Comparison of ENCODE assay signal across 8 cellular contexts in genomic region chr19:13163609-13164364, GRCh38. TPM values are rescaled to one million over a fixed set of nuclear protein-coding genes. Genes with fewer than 3 reads are reported as not detected.
DNase-seq lines count a peak whose midpoint lies in the region; ATAC-seq and TF ChIP-seq lines count a peak whose summit lies in the region.

No MANE protein-coding gene starts in this region.

- H3K27ac ChIP-seq in CD8-positive, alpha-beta memory T cell (ENCODE audit: low read depth, low read length): peak overlapping the region; percentile 92
- H3K27ac ChIP-seq in HUES64 (ENCODE audit: low read depth, low read length) (peak overlapping the region; percentile 98), gastrocnemius medialis (peak overlapping the region; percentile 80 to 89 (median 88))

- H3K9me3 ChIP-seq in CD8-positive, alpha-beta memory T cell (ENCODE audit: low read length): no peaks in the 10 kb centered on the region
- H3K9me3 ChIP-seq in HUES64 (ENCODE audit: insufficient read depth, low read depth, low read length) (no peaks in the 10 kb centered on the region), iPS-18c (ENCODE audit: control insufficient read depth, insufficient read depth, low read length) (no peaks in the 10 kb centered on the region), gastrocnemius medialis (no peaks in the 10 kb centered on the region)

- ATAC-seq in gastrocnemius medialis (peak; percentile 25 to 37), HG03196 (IDR thresholded peaks at IDR 0.05; ENCODE audit: unreplicated experiment) (no peak), GM18870 (IDR thresholded peaks at IDR 0.05; ENCODE audit: unreplicated experiment) (no peak)

- WGBS in HUES64: 2% methylated on average over 20 of the region's 20 CpGs

- intact Hi-C loops in MCF 10A (cut with micrococcal nuclease) (loop anchor here (1.0 to 5.0 kb wide), 2 partner anchors 8 to 1364 kb away; partner anchors contain the start of gene TECR), gastrocnemius medialis (cut with DNase I; ENCODE audit: low total_unique reads) (loop anchor here (1.0 kb wide), 1 partner anchor 45 kb away; the partner anchor contains the start of gene NACC1)

- no TSS peak for BruUV-seq in MCF 10A (replicated peaks; lab: Mats Ljungman, UMichigan)

- no peak for TF ChIP-seq POLR2A in gastrocnemius medialis (IDR thresholded peaks at IDR 0.05)

- H3K27me3 ChIP-seq in CD8-positive, alpha-beta memory T cell (ENCODE audit: insufficient read depth, low read length, poor library complexity, severe bottlenecking): no peaks in the 10 kb centered on the region
- no peaks in the 10 kb centered on the region for H3K27me3 ChIP-seq in HUES64 (ENCODE audit: insufficient read depth, low read length)
- H3K27me3 ChIP-seq in gastrocnemius medialis: no peaks in the 10 kb centered on the region

- peaks cover 0 to 2% (median 2%) of the 10 kb centered on the region in 3 donors for H3K36me3 Mint-ChIP-seq in CD8-positive, alpha-beta memory T cell
- H3K36me3 Mint-ChIP-seq in MCF 10A (ENCODE audit: insufficient read depth, unreplicated experiment): no peaks in the 10 kb centered on the region

- POLR2A ChIA-PET in CD8-positive, alpha-beta memory T cell (lab: Charles Lee): interaction anchor here (0.8 to 9.0 kb wide), 10 partner anchors 7 to 64 kb away, joined by 3 to 129 read pairs (median 4); partner anchors contain the start of genes IER2, NACC1 and STX10
- POLR2A ChIA-PET in MCF 10A (lab: Yijun Ruan, JAX): interaction anchor here (0.9 to 7.2 kb wide), 12 partner anchors 9 to 1362 kb away, joined by 3 to 101 read pairs (median 4); partner anchors contain the start of genes DNAJB1, GCDH, IER2 and NACC1

- no peaks in the 10 kb centered on the region for H3K36me3 ChIP-seq in CD8-positive, alpha-beta memory T cell (ENCODE audit: insufficient read depth, low read length)
- no peaks in the 10 kb centered on the region for H3K36me3 ChIP-seq in HUES64 (ENCODE audit: insufficient read depth, low read length)
- H3K36me3 ChIP-seq in gastrocnemius medialis: no peaks in the 10 kb centered on the region

- H3K4me3 Mint-ChIP-seq in CD8-positive, alpha-beta memory T cell: peak overlapping the region; percentile 82 to 91 (median 87)
- H3K4me3 Mint-ChIP-seq in MCF 10A (ENCODE audit: unreplicated experiment): peak overlapping the region; percentile 62

- in situ Hi-C loops in gastrocnemius medialis (cut with MboI; ENCODE audit: low sequenced_read_pairs in 4 of 4): no loop called here

- H3K4me3 ChIP-seq in CD8-positive, alpha-beta memory T cell (ENCODE audit: low read length): peak overlapping the region; percentile 42
- peak overlapping the region; percentile 51 for H3K4me3 ChIP-seq in HUES64 (ENCODE audit: low read length)
- H3K4me3 ChIP-seq in iPS-18c (ENCODE audit: insufficient read depth, low read depth, low read length): peak overlapping the region; percentile 63
- H3K4me3 ChIP-seq in gastrocnemius medialis: peak overlapping the region; percentile 52 to 65 (median 60)

- H3K4me1 Mint-ChIP-seq in CD8-positive, alpha-beta memory T cell: peaks cover 50 to 87% (median 81%) of the 10 kb centered on the region in 3 donors
- H3K4me1 Mint-ChIP-seq in MCF 10A (ENCODE audit: insufficient read depth, unreplicated experiment): peaks cover 22% of the 10 kb centered on the region

- H3K4me1 ChIP-seq in CD8-positive, alpha-beta memory T cell (ENCODE audit: insufficient read depth, low read length): peaks cover 86% of the 10 kb centered on the region
- peaks cover 35% of the 10 kb centered on the region for H3K4me1 ChIP-seq in HUES64 (ENCODE audit: insufficient read depth, low read length)
- peaks cover 14 to 26% of the 10 kb centered on the region in 2 donors for H3K4me1 ChIP-seq in gastrocnemius medialis

- H3K9ac ChIP-seq in HUES64 (ENCODE audit: low read depth, low read length): peak overlapping the region; percentile 87

- no peak for TF ChIP-seq CTCF in MCF 10A (IDR thresholded peaks at IDR 0.05; ENCODE audit: unreplicated experiment)
- no peak for TF ChIP-seq CTCF in gastrocnemius medialis (IDR thresholded peaks at IDR 0.05 in 4 of 5, conservative IDR thresholded peaks at IDR 0.05 in 1 of 5)

- CTCF ChIA-PET in CD8-positive, alpha-beta memory T cell (lab: Charles Lee): interaction anchor here (0.8 to 8.4 kb wide), 7 partner anchors 8 to 99 kb away, joined by 3 to 73 read pairs (median 10); partner anchors contain the start of genes IER2 and STX10
- CTCF ChIA-PET in MCF 10A (lab: Yijun Ruan, JAX): interaction anchor here (0.6 to 1.5 kb wide), 5 partner anchors 11 to 186 kb away, joined by 3 to 5 read pairs (median 3); partner anchors contain the start of genes IER2 and STX10

- peak overlapping the region; percentile 94 to 99 (median 98) for H3K27ac Mint-ChIP-seq in CD8-positive, alpha-beta memory T cell
- peak overlapping the region; percentile 85 for H3K27ac Mint-ChIP-seq in MCF 10A (ENCODE audit: low read depth, unreplicated experiment)

- H3K9me3 Mint-ChIP-seq in CD8-positive, alpha-beta memory T cell: no peaks in the 10 kb centered on the region
- no peaks in the 10 kb centered on the region for H3K9me3 Mint-ChIP-seq in MCF 10A (ENCODE audit: unreplicated experiment)

- DNase-seq in CD8-positive, alpha-beta memory T cell: peak in 2 of 5 donors; percentile 20 to 57
- DNase-seq in T follicular helper cell (ENCODE audit: low read depth): peak; percentile 11
- DNase-seq in MCF 10A (ENCODE audit: unreplicated experiment): peak; percentile 96
- peak; percentile 42 to 54 for DNase-seq in gastrocnemius medialis

- H3K27me3 Mint-ChIP-seq in CD8-positive, alpha-beta memory T cell: peaks cover 0 to 6% of the 10 kb centered on the region in 2 donors
- H3K27me3 Mint-ChIP-seq in MCF 10A (ENCODE audit: insufficient read depth, unreplicated experiment): no peaks in the 10 kb centered on the region

RNA-seq across cellular contexts. Expression of gene IER2, which starts 13.6 kb away (rescaled TPM):
- 100 to 1,000 TPM; 102 to 111 TPM for total RNA-seq in CD8-positive, alpha-beta memory T cell
- polyA plus RNA-seq in CD8-positive, alpha-beta memory T cell: 277 TPM
- polyA plus RNA-seq in HUES64 (2013, experiment 1 of 2): 69.4 TPM
- 82.7 TPM for polyA plus RNA-seq in HUES64 (2013, experiment 2 of 2)
- total RNA-seq in MCF 10A (2022) (63.0 and 92.3 TPM in 2 replicates), gastrocnemius medialis (10 to 100 TPM; 15.4 to 19.1 (median 16.7) TPM)

RNA-seq across cellular contexts. Expression of gene STX10, which starts 13.6 kb away (rescaled TPM):
- total RNA-seq in CD8-positive, alpha-beta memory T cell: 10 to 100 TPM; 60.9 to 63.7 TPM
- 58.7 TPM for polyA plus RNA-seq in CD8-positive, alpha-beta memory T cell
- 36.1 TPM for polyA plus RNA-seq in HUES64 (2013, experiment 1 of 2)
- 36.6 TPM for polyA plus RNA-seq in HUES64 (2013, experiment 2 of 2)
- 35.2 and 37.9 TPM in 2 replicates for total RNA-seq in MCF 10A (2022)
- total RNA-seq in gastrocnemius medialis: 10 to 100 TPM; 16.5 to 40.7 (median 33.4) TPM

RNA-seq across cellular contexts. Expression of gene NACC1, which starts 45.7 kb away (rescaled TPM):
- 100 to 1,000 TPM in 1 of 2 experiments, 10 to 100 TPM in 1; 89.9 to 111 TPM for total RNA-seq in CD8-positive, alpha-beta memory T cell
- 3.9 TPM for polyA plus RNA-seq in CD8-positive, alpha-beta memory T cell
- polyA plus RNA-seq in HUES64 (2013, experiment 1 of 2): 102 TPM
- 90.5 TPM for polyA plus RNA-seq in HUES64 (2013, experiment 2 of 2)
- total RNA-seq in MCF 10A (2022) (55.9 and 67.3 TPM in 2 replicates), gastrocnemius medialis (10 to 100 TPM; 36.3 to 81.3 (median 49.4) TPM)

RNA-seq across cellular contexts. Expression of gene TRMT1, which starts 47.2 kb away (rescaled TPM):
- 100 to 1,000 TPM; 138 TPM for total RNA-seq in CD8-positive, alpha-beta memory T cell
- 18.2 TPM for polyA plus RNA-seq in CD8-positive, alpha-beta memory T cell
- polyA plus RNA-seq in HUES64 (2013, experiment 1 of 2): 53.1 TPM
- 43.1 TPM for polyA plus RNA-seq in HUES64 (2013, experiment 2 of 2)
- 47.5 and 63.2 TPM in 2 replicates for total RNA-seq in MCF 10A (2022)
- 10 to 100 TPM; 31.7 to 47.9 (median 45.0) TPM for total RNA-seq in gastrocnemius medialis

Comparison
In these comparisons a context has a peak if more than half of its experiments do, and no peak if none do; other contexts are left out.
1. ATAC-seq: peak in gastrocnemius medialis (2 of 2); none in HG03196 (single experiment) and GM18870 (single experiment).
2. Peak in every context shown above with its lines, with median percentiles within 50 percentile points of each other: H3K27ac ChIP-seq and H3K4me3 ChIP-seq.